1 cellular context compared by ENCODE assay signal in genomic region chr16:89701425-89702406, GRCh38.
A peak's percentile ranks its signal among the peaks of the same experiment; 100 is the strongest.
TF ChIP-seq lines count a peak whose summit lies in the region.

Gene SPATA2L (minus strand): TSS chr16:89701705. CDS start chr16:89701232, 473 bp downstream.

TF ChIP-seq in K562, 482 proteins besides CTCF, POLR2A, EP300 and RAD21 (continued from another document):
- TF ChIP-seq ZNF609 (CRISPR knock-in tag; IDR thresholded peaks at IDR 0.05; ENCODE audit: borderline replicate concordance): peak; percentile 39; the same call in 1 of the 2 replicates
- peak; percentile 77; the same call in 1 of the 2 replicates for TF ChIP-seq GATAD2B (IDR thresholded peaks at IDR 0.05; ENCODE audit: borderline replicate concordance)
- TF ChIP-seq KDM5B (IDR thresholded peaks at IDR 0.05; ENCODE audit: insufficient replicate concordance, low read depth, low read length): peak; percentile 41
- no peak for TF ChIP-seq CEBPZ (IDR thresholded peaks at IDR 0.05; ENCODE audit: borderline replicate concordance, low read depth, low read length)
- TF ChIP-seq POLR2G (IDR thresholded peaks at IDR 0.05; ENCODE audit: low read depth, low read length): peak; percentile 87
- peak; percentile 65; the same call in 1 of the 2 replicates for TF ChIP-seq ETV5 (CRISPR knock-in tag; IDR thresholded peaks at IDR 0.05; ENCODE audit: low read depth)
- TF ChIP-seq PKNOX1 (IDR thresholded peaks at IDR 0.05): peak; percentile 56
- no peak for TF ChIP-seq KLF6 (CRISPR knock-in tag; IDR thresholded peaks at IDR 0.05; ENCODE audit: borderline replicate concordance)
- no peak for TF ChIP-seq ZNF121 (CRISPR knock-in tag; conservative IDR thresholded peaks at IDR 0.05)
- TF ChIP-seq HMBOX1 (IDR thresholded peaks at IDR 0.05): no peak
- peak; percentile 94 for TF ChIP-seq SP1 (CRISPR knock-in tag; IDR thresholded peaks at IDR 0.05)
- TF ChIP-seq NRF1 (conservative IDR thresholded peaks at IDR 0.05 in 1 of 2, IDR thresholded peaks at IDR 0.05 in 1 of 2): peak; percentile 91 to 92
- TF ChIP-seq TAL1 (IDR thresholded peaks at IDR 0.05): no peak
- TF ChIP-seq SIX5 (IDR thresholded peaks at IDR 0.05; ENCODE audit: borderline replicate concordance in 1 of 2, insufficient read depth in 1 of 2, low read depth in 1 of 2, low read length in 2 of 2): no peak
- peak; percentile 70 for TF ChIP-seq TFAP4 (CRISPR knock-in tag; IDR thresholded peaks at IDR 0.05; ENCODE audit: borderline replicate concordance)
- TF ChIP-seq CREB1 (IDR thresholded peaks at IDR 0.05): peak; percentile 55
- peak; percentile 57; the same call in 1 of the 2 replicates for TF ChIP-seq CREB1 (CRISPR knock-in tag; IDR thresholded peaks at IDR 0.05)
- TF ChIP-seq ZBTB40 (IDR thresholded peaks at IDR 0.05): peak; percentile 53; the same call in 1 of the 2 replicates
- TF ChIP-seq ZBTB40 (CRISPR knock-in tag; IDR thresholded peaks at IDR 0.05): no peak
- TF ChIP-seq MAZ (CRISPR knock-in tag; conservative IDR thresholded peaks at IDR 0.05 in 1 of 2, IDR thresholded peaks at IDR 0.05 in 1 of 2): peak; percentile 62 to 72
- peak in 1 of 3 experiments; percentile 82; a peak in 3 of 6 replicates for TF ChIP-seq ZBTB11 (CRISPR knock-in tag; IDR thresholded peaks at IDR 0.05)
- TF ChIP-seq JUND (IDR thresholded peaks at IDR 0.05; ENCODE audit: borderline replicate concordance, low read depth, low read length): no peak; the same call in 1 of the 2 replicates
- TF ChIP-seq JUND (tag; IDR thresholded peaks at IDR 0.05; ENCODE audit: borderline replicate concordance, low read depth, low read length): no peak; the same call in 2 of the 3 replicates
- TF ChIP-seq TBP (optimal IDR thresholded peaks at IDR 0.05; ENCODE audit: low read depth, low read length): peak; percentile 42
- TF ChIP-seq ZFX (CRISPR knock-in tag; IDR thresholded peaks at IDR 0.05): peak; percentile 53
